In the genomic region with DNA sequence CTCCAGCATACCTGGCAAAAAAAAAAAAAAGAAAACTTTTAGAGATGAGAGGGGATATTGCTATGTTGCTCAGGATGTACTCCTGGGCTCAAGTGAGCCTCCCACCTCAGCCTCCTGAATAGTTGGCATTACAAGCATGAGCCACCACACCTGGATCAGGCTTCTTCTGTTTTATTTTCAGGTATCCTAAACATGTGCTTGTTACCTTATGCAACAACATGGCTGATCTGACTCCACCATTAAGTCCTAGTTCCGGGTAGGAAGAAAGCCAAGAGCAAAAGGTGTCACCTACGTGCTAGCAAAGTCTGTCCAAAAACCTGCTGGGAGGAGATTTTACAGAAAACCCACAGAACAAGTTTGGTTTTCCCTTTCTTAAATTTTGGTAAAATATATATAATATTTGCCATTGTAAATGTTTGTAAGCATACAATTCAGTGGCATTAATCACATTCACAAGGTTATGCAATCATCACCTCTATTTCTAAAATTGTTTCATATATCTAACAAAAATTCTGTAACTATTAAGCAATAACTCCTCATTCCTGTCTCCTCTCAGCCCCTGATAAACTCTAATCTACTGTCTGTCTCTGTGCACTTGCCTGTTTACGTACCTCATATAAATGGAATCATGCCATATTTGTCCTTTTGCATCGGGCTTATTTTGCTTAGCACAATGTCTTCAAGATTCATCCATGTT, we compare ENCODE assay signal across 9 cellular contexts. TPM values are rescaled to one million over a fixed set of nuclear protein-coding genes. Genes with fewer than 3 reads are reported as not detected.
"Had no signal": no experiment of that assay in that cellular context is flagged by ENCODE, and none has a peak within 500 bp of the region (broad histone marks: within the 10 kb centered on the region; RNA-seq: fewer than 3 reads in every experiment).

No MANE protein-coding gene starts in this region.

- FAIRE-seq: G401.6, GM12878, GM12891, GM12892, GM18507, GM19239 had no signal

- H3K4me3 ChIP-seq: GM12878 had no signal

- ATAC-seq: GM12878 had no signal

- DNase-seq: GDM1, GF-D8 had no signal

RNA-seq across cellular contexts. Expression of a gene that starts 9.1 kb away (rescaled TPM):
- total RNA-seq: G401, GM12878 had no signal
